ENCODE assay signal across 17 cellular contexts in the genomic region with DNA sequence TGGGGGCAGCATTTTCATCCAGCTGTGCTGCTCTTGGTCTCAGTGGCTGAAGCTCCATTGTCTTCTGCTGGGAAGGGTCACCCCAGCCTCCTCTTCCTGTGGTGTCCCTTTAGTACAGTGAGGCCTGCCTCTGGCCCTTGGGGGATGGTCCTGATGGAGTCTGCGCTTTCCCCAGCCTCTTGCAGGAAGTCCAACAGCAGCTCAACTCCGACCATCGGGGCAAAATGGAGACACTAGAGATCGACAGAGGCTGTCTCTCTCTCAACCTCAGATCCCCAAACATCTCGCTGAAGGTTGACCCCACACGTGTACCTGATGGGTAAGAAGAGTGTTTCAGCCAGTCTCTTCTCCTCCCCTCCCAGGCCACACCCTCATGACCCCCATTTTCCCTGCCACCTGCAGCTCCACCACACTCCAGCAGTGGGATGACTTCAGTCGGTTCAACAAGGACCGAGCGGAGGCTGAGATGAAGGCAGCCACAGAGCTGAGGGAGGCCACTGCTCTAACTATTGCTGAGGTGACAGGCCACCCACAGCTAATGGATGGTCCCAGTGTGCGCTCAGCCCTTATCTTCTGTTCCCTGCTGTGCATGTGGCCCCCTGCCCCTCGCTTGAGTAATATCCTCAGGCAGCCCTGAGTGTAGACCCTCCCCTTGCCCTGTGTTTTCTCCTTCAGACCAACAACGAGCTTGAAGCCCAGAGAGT. TPM values are rescaled to one million over a fixed set of nuclear protein-coding genes. Genes with fewer than 3 reads are reported as not detected.
DNase-seq lines count a peak whose midpoint lies in the region; ATAC-seq and TF ChIP-seq lines count a peak whose summit lies in the region.
"Had no signal": no experiment of that assay in that cellular context is flagged by ENCODE, and none has a peak within 500 bp of the region (broad histone marks: within the 10 kb centered on the region; RNA-seq: fewer than 3 reads in every experiment).

No MANE protein-coding gene starts in this region.

- H3K4me1 Mint-ChIP-seq in Calu3 (ENCODE audit: low read depth, unreplicated experiment) = peaks cover 9% of the 10 kb centered on the region
- H3K4me1 Mint-ChIP-seq in activated naive CD8-positive, alpha-beta T cell (ENCODE audit: low read depth) = peaks cover 16% of the 10 kb centered on the region
- peaks cover 15 to 19% of the 10 kb centered on the region in 2 donors for H3K4me1 Mint-ChIP-seq in natural killer cell

- DNase-seq in Calu3 (no peak), natural killer cell (no peak), prostate gland (ENCODE audit: low spot score) (no peak), NK-92 (lab: John Stamatoyannopoulos, UW; ENCODE audit: unreplicated experiment) (no peak), gastrocnemius medialis (no peak)
- DNase-seq: NCI-H748 treated with DMSO at 0.1 percent for 48 hours; stimulated activated CD4-positive, alpha-beta T cell treated with anti-CD3 and anti-CD28 coated beads, Interleukin-2, amount 100 ng/mL, for 24 hours; stimulated activated CD8-positive, alpha-beta memory T cell treated with anti-CD3 and anti-CD28 coated beads, Interleukin-4, amount 100 ng/mL, for 48 hours; trophoblast cell had no signal

- no peak for TF ChIP-seq POLR2A in prostate gland (IDR thresholded peaks at IDR 0.05)
- TF ChIP-seq POLR2A in gastrocnemius medialis (IDR thresholded peaks at IDR 0.05) = no peak

- H3K4me1 ChIP-seq in BLaER1 treated with 17β-estradiol and CSF1 and Interleukin-3, amounts not matched to agents 10 nM and 100 nM = peaks cover 43 to 83% (median 66%) of the 10 kb centered on the region in 10 experiments
- H3K4me1 ChIP-seq in prostate gland (replicated peaks) (peaks cover 13% of the 10 kb centered on the region), gastrocnemius medialis (peaks cover 11 to 34% of the 10 kb centered on the region in 2 donors)

- peaks cover 11 to 18% (median 15%) of the 10 kb centered on the region in 11 experiments for H3K36me3 ChIP-seq in BLaER1 treated with 17β-estradiol and CSF1 and Interleukin-3, amounts not matched to agents 10 nM and 100 nM
- H3K36me3 ChIP-seq in prostate gland = peaks cover 0 to 2% of the 10 kb centered on the region in 2 donors
- H3K36me3 ChIP-seq in gastrocnemius medialis = peaks cover 0 to 9% of the 10 kb centered on the region in 2 donors

- H4K20me1 ChIP-seq in BLaER1 treated with 17β-estradiol and CSF1 and Interleukin-3, amounts not matched to agents 10 nM and 100 nM = peaks cover 11 to 23% (median 14%) of the 10 kb centered on the region in 11 experiments; a peak in 17 of 22 replicates

- TF ChIP-seq CTCF in Calu3 (IDR thresholded peaks at IDR 0.05; ENCODE audit: unreplicated experiment) = no peak
- TF ChIP-seq CTCF in natural killer cell (IDR thresholded peaks at IDR 0.05) = no peak
- no peak for TF ChIP-seq CTCF in prostate gland (IDR thresholded peaks at IDR 0.05)
- TF ChIP-seq CTCF in gastrocnemius medialis (IDR thresholded peaks at IDR 0.05 in 4 of 5, conservative IDR thresholded peaks at IDR 0.05 in 1 of 5) = no peak

- no peaks in the 10 kb centered on the region for H3K9me3 ChIP-seq in BLaER1 treated with 17β-estradiol and CSF1 and Interleukin-3, amounts not matched to agents 10 nM and 100 nM (replicated peaks in 1 of 11)
- H3K9me3 ChIP-seq in prostate gland (no peaks in the 10 kb centered on the region), gastrocnemius medialis (no peaks in the 10 kb centered on the region)

- H3K4me2 ChIP-seq in BLaER1 treated with 17β-estradiol and CSF1 and Interleukin-3, amounts not matched to agents 10 nM and 100 nM = peak overlapping the region; percentile 85 to 99 (median 94); a peak in 21 of 22 replicates

- ATAC-seq in natural killer cell = no peak
- ATAC-seq in GM21737 (IDR thresholded peaks at IDR 0.05; ENCODE audit: unreplicated experiment) = no peak
- no peak for ATAC-seq in gastrocnemius medialis
- ATAC-seq: right cardiac atrium had no signal

- H3K9me3 Mint-ChIP-seq in Calu3 (ENCODE audit: low read depth, unreplicated experiment) = no peaks in the 10 kb centered on the region
- H3K9me3 Mint-ChIP-seq in activated naive CD8-positive, alpha-beta T cell (ENCODE audit: low read depth) = no peaks in the 10 kb centered on the region
- H3K9me3 Mint-ChIP-seq in natural killer cell = no peaks in the 10 kb centered on the region

- H3K27ac ChIP-seq in BLaER1 treated with 17β-estradiol and CSF1 and Interleukin-3, amounts not matched to agents 10 nM and 100 nM = peak overlapping the region in 7 of 11 experiments; percentile 53 to 90 (median 88); a peak in 12 of 22 replicates
- H3K27ac ChIP-seq in prostate gland (no peak overlapping the region), gastrocnemius medialis (no peak overlapping the region)
- H3K27ac ChIP-seq: C4-2B had no signal

- CTCF ChIA-PET in Calu3 (lab: Charles Lee) = no interaction called here

- H3K4me3 Mint-ChIP-seq in Calu3 (ENCODE audit: low read depth, unreplicated experiment) = peak overlapping the region; percentile 15
- peak overlapping the region; percentile 72 for H3K4me3 Mint-ChIP-seq in activated naive CD8-positive, alpha-beta T cell
- H3K4me3 Mint-ChIP-seq in natural killer cell = peak overlapping the region; percentile 66

- 86% methylated on average over 12 of the region's 12 CpGs for WGBS in prostate gland

- H3K4me3 ChIP-seq in BLaER1 treated with 17β-estradiol and CSF1 and Interleukin-3, amounts not matched to agents 10 nM and 100 nM = peak overlapping the region in 3 of 10 experiments; percentile 40 to 98 (median 90); a peak in 4 of 20 replicates
- H3K4me3 ChIP-seq in prostate gland = no peak overlapping the region
- H3K4me3 ChIP-seq in gastrocnemius medialis = no peak overlapping the region

- intact Hi-C loops in Calu3 (cut with micrococcal nuclease; ENCODE audit: unreplicated experiment) = no loop called here
- intact Hi-C loops in natural killer cell (cut with micrococcal nuclease) = no loop called here
- intact Hi-C loops in prostate gland (cut with DNase I) = loop anchor here (5.0 kb wide), 1 partner anchor 204 kb away; the partner anchor contains the start of gene AGO1
- intact Hi-C loops in gastrocnemius medialis (cut with DNase I; ENCODE audit: low total_unique reads) = no loop called here

- peaks cover 18% of the 10 kb centered on the region for H3K36me3 Mint-ChIP-seq in Calu3 (ENCODE audit: insufficient read depth, unreplicated experiment)
- H3K36me3 Mint-ChIP-seq in activated naive CD8-positive, alpha-beta T cell = peaks cover 2% of the 10 kb centered on the region
- H3K36me3 Mint-ChIP-seq in natural killer cell = no peaks in the 10 kb centered on the region

- peaks cover 0 to 22% (median 3%) of the 10 kb centered on the region in 11 experiments; a peak in 9 of 22 replicates for H3K27me3 ChIP-seq in BLaER1 treated with 17β-estradiol and CSF1 and Interleukin-3, amounts not matched to agents 10 nM and 100 nM
- H3K27me3 ChIP-seq in prostate gland (replicated peaks; ENCODE audit: insufficient read depth) = no peaks in the 10 kb centered on the region
- H3K27me3 ChIP-seq in gastrocnemius medialis = peaks cover 11 to 40% (median 28%) of the 10 kb centered on the region in 3 donors

- in situ Hi-C loops in gastrocnemius medialis (cut with MboI; ENCODE audit: low sequenced_read_pairs in 4 of 4) = no loop called here

- H3K9ac ChIP-seq in BLaER1 treated with 17β-estradiol and CSF1 and Interleukin-3, amounts not matched to agents 10 nM and 100 nM = peak overlapping the region in 5 of 11 experiments; percentile 19 to 93 (median 28); a peak in 8 of 22 replicates

- no peak overlapping the region for H3K27ac Mint-ChIP-seq in Calu3 (ENCODE audit: unreplicated experiment)
- H3K27ac Mint-ChIP-seq in activated naive CD8-positive, alpha-beta T cell = peak overlapping the region; percentile 50
- peak overlapping the region in 1 of 2 donors; percentile 40 for H3K27ac Mint-ChIP-seq in natural killer cell

- no TSS peak for BruUV-seq in Calu3 (replicated peaks; lab: Mats Ljungman, UMichigan)

- H3K27me3 Mint-ChIP-seq in Calu3 (ENCODE audit: unreplicated experiment) (no peaks in the 10 kb centered on the region), natural killer cell (ENCODE audit: low read depth in 2 of 2) (peaks cover 11 to 12% of the 10 kb centered on the region in 2 donors)
- H3K27me3 Mint-ChIP-seq in activated naive CD8-positive, alpha-beta T cell = peaks cover 15% of the 10 kb centered on the region

RNA-seq across cellular contexts. Expression of gene ADPRS, which starts 2.0 kb away (rescaled TPM):
- 26.5 and 32.8 TPM in 2 replicates for total RNA-seq in Calu3 (2022)
- 10 to 100 TPM in 2 of 3 donors, 1 to 10 TPM in 1; 9.6 to 15.9 (median 12.4) TPM for total RNA-seq in natural killer cell
- total RNA-seq in prostate gland = 10 to 100 TPM; 50.7 to 70.0 TPM
- 10 to 100 TPM; 46.7 to 67.3 (median 54.0) TPM for total RNA-seq in gastrocnemius medialis

RNA-seq across cellular contexts. Expression of gene TEKT2, which starts 2.8 kb away (rescaled TPM):
- total RNA-seq in Calu3 (2022) (0.31 TPM in 1 of 2 replicates, not detected in the other), natural killer cell (under 1 TPM in 2 of 3 donors, not detected in 1; 0.24 to 0.35 TPM), prostate gland (1 to 10 TPM in 1 of 2 donors, under 1 TPM in 1; 0.77 to 6.0 TPM), gastrocnemius medialis (not detected)
- total RNA-seq: G401, HT1080, RPMI7951 had no signal

RNA-seq across cellular contexts. Expression of gene COL8A2, which starts 38.3 kb away (rescaled TPM):
- total RNA-seq in Calu3 (2022) = 0.07 TPM in 1 of 2 replicates, not detected in the other
- total RNA-seq in natural killer cell = under 1 TPM; 0.09 to 0.20 (median 0.14) TPM
- total RNA-seq in prostate gland = 10 to 100 TPM in 1 of 2 donors, 1 to 10 TPM in 1; 7.9 to 10.7 TPM
- total RNA-seq in gastrocnemius medialis = 1 to 10 TPM in 1 of 4 donors, under 1 TPM in 3; 0.61 to 1.6 (median 0.81) TPM

Comparison
In these comparisons a context has a peak if more than half of its experiments do, and no peak if none do; other contexts are left out.
1. H3K27ac ChIP-seq: peak in BLaER1 treated with 17β-estradiol and CSF1 and Interleukin-3, amounts not matched to agents 10 nM and 100 nM (7 of 11); none in prostate gland (0 of 2) and gastrocnemius medialis (0 of 4).
2. H3K4me3 Mint-ChIP-seq: peak in every context shown above with its lines; median percentile 72 in activated naive CD8-positive, alpha-beta T cell; 66 in natural killer cell; 15 in Calu3.